20 cellular contexts compared by ENCODE assay signal in genomic region chr6:151147118-151147832, GRCh38.
"Had no signal": no experiment of that assay in that cellular context is flagged by ENCODE, and none has a peak within 500 bp of the region (broad histone marks: within the 10 kb centered on the region; RNA-seq: fewer than 3 reads in every experiment).

No MANE protein-coding gene starts in this region.

- ATAC-seq: activated CD4-positive, CD25-positive, alpha-beta regulatory T cell treated with anti-CD3 and anti-CD28 coated beads, Interleukin-2, amount 50 U/mL, for 24 hours; activated T-cell treated with anti-CD3 and anti-CD28 coated beads, Interleukin-2, amount 50 U/mL, for 72 hours; left colon; lower lobe of right lung; naive thymus-derived CD8-positive, alpha-beta T cell; pancreas; right lobe of liver; SK-N-SH treated with all-trans-retinoic acid at 6 μM for 48 hours had no signal

- DNase-seq: activated CD4-positive, alpha-beta memory T cell treated with anti-CD3 and anti-CD28 coated beads, Interleukin-2, amount 10 ng/mL, durations not matched to agents 7 days and 5 days; activated CD4-positive, alpha-beta T cell treated with anti-CD3 and anti-CD28 coated beads, Interleukin-2, amount 10 ng/mL, durations not matched to agents 24 days and 14 days; activated effector memory CD4-positive, alpha-beta T cell treated with Interleukin-2 at 50 U/mL for 16 hours; activated naive CD4-positive, alpha-beta T cell treated with anti-CD3 and anti-CD28 coated beads for 36 hours; activated naive CD8-positive, alpha-beta T cell treated with anti-CD3 and anti-CD28 coated beads, Interleukin-2, amount 10 ng/mL, durations not matched to agents 7 days and 5 days; activated T-cell treated with anti-CD3 and anti-CD28 coated beads, Interleukin-2, amount 50 U/mL, for 72 hours; dermis blood vessel endothelial cell; effector CD8-positive, alpha-beta T cell; foreskin melanocyte; left colon; lower lobe of right lung; naive thymus-derived CD8-positive, alpha-beta T cell; pancreas; right lobe of liver; stimulated activated CD4-positive, alpha-beta T cell treated with anti-CD3 and anti-CD28 coated beads, Interleukin-1b, Interleukin-23, amount 100 ng/mL, for 48 hours; stomach had no signal

- H3K36me3 ChIP-seq: cardiac muscle cell, lower lobe of right lung, pancreas, right lobe of liver, stomach had no signal

- H3K4me1 ChIP-seq: lower lobe of right lung, pancreas, right lobe of liver, stomach had no signal

- H3K9me3 ChIP-seq: lower lobe of right lung, pancreas, right lobe of liver, stomach had no signal

- H3K27ac ChIP-seq: cardiac muscle cell, lower lobe of right lung, pancreas, right lobe of liver, skin epidermis, stomach had no signal

- H3K4me3 ChIP-seq: cardiac muscle cell, lower lobe of right lung, pancreas, right lobe of liver, skin epidermis, stomach had no signal

- H3K27me3 ChIP-seq: cardiac muscle cell, pancreas, right lobe of liver, stomach had no signal
